Comparison of ENCODE assay signal across 8 cellular contexts in genomic region chrX:48648299-48648698, GRCh38. TPM values are rescaled to one million over a fixed set of nuclear protein-coding genes. Genes with fewer than 3 reads are reported as not detected.
DNase-seq lines count a peak whose midpoint lies in the region; ATAC-seq and TF ChIP-seq lines count a peak whose summit lies in the region.

No MANE protein-coding gene starts in this region.

- no peaks in the 10 kb centered on the region for H3K4me1 ChIP-seq in mammary epithelial cell (ENCODE audit: insufficient read depth, low read length)

- in situ Hi-C loops in mammary epithelial cell (cut with MboI; ENCODE audit: low sequenced_read_pairs in 2 of 2) = no loop called here

- BruUV-seq in MCF 10A (replicated peaks; lab: Mats Ljungman, UMichigan) (no TSS peak), mammary epithelial cell (replicated peaks; lab: Mats Ljungman, UMichigan) (no TSS peak)

- H3K27me3 Mint-ChIP-seq in MCF 10A (ENCODE audit: insufficient read depth, unreplicated experiment) = no peaks in the 10 kb centered on the region
- no peaks in the 10 kb centered on the region for H3K27me3 Mint-ChIP-seq in activated CD4-positive, alpha-beta memory T cell treated with anti-CD3 and anti-CD28 coated beads, Interleukin-2, amount 10 ng/mL, durations not matched to agents 7 days and 5 days

- H4K20me1 ChIP-seq in mammary epithelial cell (ENCODE audit: insufficient read depth, low read length) (no peaks in the 10 kb centered on the region), neural cell (ENCODE audit: insufficient read depth) (no peaks in the 10 kb centered on the region)

- H3K36me3 ChIP-seq in mammary epithelial cell (ENCODE audit: insufficient read depth, low read length) (no peaks in the 10 kb centered on the region), neural cell (ENCODE audit: insufficient read depth, low read length) (no peaks in the 10 kb centered on the region)

- H2AFZ ChIP-seq in mammary epithelial cell (ENCODE audit: low read depth, low read length) = no peak overlapping the region
- H2AFZ ChIP-seq in neural cell (ENCODE audit: low read depth, low read length) = no peak overlapping the region

- no peaks in the 10 kb centered on the region for H3F3A ChIP-seq in neural cell (ENCODE audit: insufficient read depth, low read length, poor library complexity, severe bottlenecking)

- H3K27ac ChIP-seq in mammary epithelial cell (ENCODE audit: insufficient read depth, low read depth, low read length) = no peak overlapping the region
- no peak overlapping the region for H3K27ac ChIP-seq in neural cell (ENCODE audit: low read length)

- no peak for ATAC-seq in GM18870 (IDR thresholded peaks at IDR 0.05; ENCODE audit: unreplicated experiment)
- ATAC-seq in HG02852 (IDR thresholded peaks at IDR 0.05; ENCODE audit: unreplicated experiment) = no peak

- 52% methylated on average over 6 of the region's 6 CpGs for WGBS in mammary epithelial cell (ENCODE audit: low coverage, missing lambda C conversion rate)

- H3K4me1 Mint-ChIP-seq in MCF 10A (ENCODE audit: insufficient read depth, unreplicated experiment) = peaks cover 6% of the 10 kb centered on the region
- H3K4me1 Mint-ChIP-seq in activated CD4-positive, alpha-beta memory T cell treated with anti-CD3 and anti-CD28 coated beads, Interleukin-2, amount 10 ng/mL, durations not matched to agents 7 days and 5 days = peaks cover 3% of the 10 kb centered on the region

- H3K79me2 ChIP-seq in mammary epithelial cell (ENCODE audit: insufficient read depth, low read length) = no peaks in the 10 kb centered on the region
- no peaks in the 10 kb centered on the region for H3K79me2 ChIP-seq in neural cell (replicated peaks; ENCODE audit: insufficient read depth, low read length)

- H3K9ac ChIP-seq in mammary epithelial cell (ENCODE audit: insufficient read depth, low read length) (no peak overlapping the region), neural cell (ENCODE audit: low read length) (no peak overlapping the region)

- H3K9me3 ChIP-seq in mammary epithelial cell (replicated peaks; ENCODE audit: insufficient read depth, low read length) (no peaks in the 10 kb centered on the region), neural cell (ENCODE audit: low read length) (no peaks in the 10 kb centered on the region)

- TF ChIP-seq RAD21 in neural cell (conservative IDR thresholded peaks at IDR 0.05) = peak; percentile 68

- dilution Hi-C loops in mammary epithelial cell (cut with HindIII; ENCODE audit: low sequenced_read_pairs) = no loop called here

- intact Hi-C loops in MCF 10A (cut with micrococcal nuclease) = no loop called here
- intact Hi-C loops in mammary epithelial cell (cut with micrococcal nuclease) = no loop called here

- no peaks in the 10 kb centered on the region for H3K9me2 ChIP-seq in neural cell (ENCODE audit: insufficient read depth, low read length)

- H3K4me3 ChIP-seq in mammary epithelial cell (replicated peaks in 1 of 3; ENCODE audit: insufficient read depth in 1 of 3, low read depth in 2 of 3, low read length in 3 of 3) (no peak overlapping the region), neural cell (ENCODE audit: low read length) (no peak overlapping the region)

- CTCF ChIA-PET in MCF 10A (lab: Yijun Ruan, JAX) (interaction anchor here (0.5 to 1.3 kb wide), 4 partner anchors 9 to 290 kb away, joined by 3 to 5 read pairs (median 4); no protein-coding TSS in a partner anchor), mammary epithelial cell (lab: Charles Lee; ENCODE audit: low non-redundant PET) (interaction anchor here (0.6 kb wide), 2 partner anchors 48 to 807 kb away, joined by 3 read pairs; partner anchors contain the start of gene SUV39H1)
- CTCF ChIA-PET in activated CD4-positive, alpha-beta memory T cell treated with anti-CD3 and anti-CD28 coated beads, Interleukin-2, amount 10 ng/mL, durations not matched to agents 7 days and 5 days (lab: Charles Lee) = interaction anchor here (0.6 to 1.6 kb wide), 18 partner anchors 10 to 518 kb away, joined by 3 to 10 read pairs (median 5); partner anchors contain the start of genes HDAC6, PQBP1, SLC35A2 and SUV39H1

- POLR2A ChIA-PET in MCF 10A (lab: Yijun Ruan, JAX) = no interaction called here
- POLR2A ChIA-PET in activated CD4-positive, alpha-beta memory T cell treated with anti-CD3 and anti-CD28 coated beads, Interleukin-2, amount 10 ng/mL, durations not matched to agents 7 days and 5 days (lab: Charles Lee) = interaction anchor here (0.7 to 1.2 kb wide), 5 partner anchors 28 to 263 kb away, joined by 3 to 5 read pairs (median 4); partner anchors contain the start of gene SLC35A2

- no peak for TF ChIP-seq CTCF in MCF 10A (IDR thresholded peaks at IDR 0.05; ENCODE audit: unreplicated experiment)
- TF ChIP-seq CTCF in mammary epithelial cell (conservative IDR thresholded peaks at IDR 0.05 in 1 of 2, IDR thresholded peaks at IDR 0.05 in 1 of 2; ENCODE audit: extremely low read depth in 1 of 2, insufficient read depth in 1 of 2, low read depth in 1 of 2, low read length in 2 of 2) = peak in 1 of 2 donors; percentile 27
- TF ChIP-seq CTCF in neural cell (IDR thresholded peaks at IDR 0.05; ENCODE audit: poor library complexity, severe bottlenecking) = peak; percentile 58

- H3K36me3 Mint-ChIP-seq in MCF 10A (ENCODE audit: insufficient read depth, unreplicated experiment) = no peaks in the 10 kb centered on the region
- no peaks in the 10 kb centered on the region for H3K36me3 Mint-ChIP-seq in activated CD4-positive, alpha-beta memory T cell treated with anti-CD3 and anti-CD28 coated beads, Interleukin-2, amount 10 ng/mL, durations not matched to agents 7 days and 5 days (ENCODE audit: low read depth)

- H3K27ac Mint-ChIP-seq in MCF 10A (ENCODE audit: low read depth, unreplicated experiment) = no peak overlapping the region
- no peak overlapping the region for H3K27ac Mint-ChIP-seq in activated CD4-positive, alpha-beta memory T cell treated with anti-CD3 and anti-CD28 coated beads, Interleukin-2, amount 10 ng/mL, durations not matched to agents 7 days and 5 days

- H3K9me3 Mint-ChIP-seq in MCF 10A (ENCODE audit: unreplicated experiment) = no peaks in the 10 kb centered on the region
- H3K9me3 Mint-ChIP-seq in activated CD4-positive, alpha-beta memory T cell treated with anti-CD3 and anti-CD28 coated beads, Interleukin-2, amount 10 ng/mL, durations not matched to agents 7 days and 5 days = no peaks in the 10 kb centered on the region

- H3K27me3 ChIP-seq in mammary epithelial cell (ENCODE audit: insufficient read depth, low read length) (peaks cover 2% of the 10 kb centered on the region), neural cell (ENCODE audit: insufficient read depth, low read depth, low read length) (no peaks in the 10 kb centered on the region)

- no peak overlapping the region for H3K4me2 ChIP-seq in mammary epithelial cell (ENCODE audit: insufficient read depth, low read depth, low read length)
- H3K4me2 ChIP-seq in neural cell (ENCODE audit: low read length) = no peak overlapping the region

- H3K4me3 Mint-ChIP-seq in MCF 10A (ENCODE audit: unreplicated experiment) = no peak overlapping the region
- H3K4me3 Mint-ChIP-seq in activated CD4-positive, alpha-beta memory T cell treated with anti-CD3 and anti-CD28 coated beads, Interleukin-2, amount 10 ng/mL, durations not matched to agents 7 days and 5 days = no peak overlapping the region

- no peak for TF ChIP-seq EP300 in neural cell (conservative IDR thresholded peaks at IDR 0.05; ENCODE audit: poor library complexity, severe bottlenecking)

- DNase-seq in MCF 10A (ENCODE audit: unreplicated experiment) (peak; percentile 27), mammary epithelial cell (no peak), NCI-H2196 treated with DMSO at 0.1 percent for 48 hours (lab: John Stamatoyannopoulos, UW; ENCODE audit: unreplicated experiment) (peak; percentile 2), fibroblast of peridontal ligament (ENCODE audit: extremely low read depth) (peak; percentile 72)
- DNase-seq in activated CD4-positive, alpha-beta memory T cell treated with anti-CD3 and anti-CD28 coated beads, Interleukin-2, amount 10 ng/mL, durations not matched to agents 7 days and 5 days = peak; percentile 32

TF ChIP-seq in neural cell, 6 proteins besides CTCF, POLR2A, EP300 and RAD21 (continues in another document):
- TF ChIP-seq TAF1 (IDR thresholded peaks at IDR 0.05; ENCODE audit: low read depth) = no peak
- TF ChIP-seq SMC3 (conservative IDR thresholded peaks at IDR 0.05; ENCODE audit: poor library complexity) = peak; percentile 63
- TF ChIP-seq POLR2AphosphoS5 (IDR thresholded peaks at IDR 0.05) = no peak
- no peak for TF ChIP-seq EZH2 (IDR thresholded peaks at IDR 0.05; ENCODE audit: borderline replicate concordance, insufficient read depth, low read length, poor library complexity, severe bottlenecking)

RNA-seq across cellular contexts. Expression of gene WAS, which starts 35.3 kb away (rescaled TPM):
- total RNA-seq in MCF 10A (2022) = 0.37 and 0.96 TPM in 2 replicates
- under 1 TPM in 1 of 2 donors, not detected in 1; 0.16 TPM for total RNA-seq in mammary epithelial cell
- polyA plus RNA-seq in mammary epithelial cell = 0.03 TPM
- not detected for polyA minus RNA-seq in mammary epithelial cell
- total RNA-seq in activated CD4-positive, alpha-beta memory T cell treated with anti-CD3 and anti-CD28 coated beads, Interleukin-2, amount 10 ng/mL, durations not matched to agents 7 days and 5 days = 100 to 1,000 TPM; 156 to 157 TPM
- 1.0 and 1.1 TPM in 2 replicates for polyA plus RNA-seq in neural cell
- polyA minus RNA-seq in neural cell = not detected in 2 replicates

RNA-seq across cellular contexts. Expression of gene SUV39H1, which starts 48.2 kb away (rescaled TPM):
- 6.6 and 8.7 TPM in 2 replicates for total RNA-seq in MCF 10A (2022)
- total RNA-seq in mammary epithelial cell = 10 to 100 TPM in 1 of 2 donors, 1 to 10 TPM in 1; 2.8 to 11.4 TPM
- 19.1 TPM for polyA plus RNA-seq in mammary epithelial cell
- 26.4 TPM for polyA minus RNA-seq in mammary epithelial cell
- 10 to 100 TPM; 30.3 to 33.2 TPM for total RNA-seq in activated CD4-positive, alpha-beta memory T cell treated with anti-CD3 and anti-CD28 coated beads, Interleukin-2, amount 10 ng/mL, durations not matched to agents 7 days and 5 days
- polyA plus RNA-seq in neural cell = 3.1 and 3.2 TPM in 2 replicates
- polyA minus RNA-seq in neural cell = 2.9 and 4.9 TPM in 2 replicates

RNA-seq across cellular contexts. Expression of gene WDR13, which starts 51.0 kb away (rescaled TPM):
- 134 and 138 TPM in 2 replicates for total RNA-seq in MCF 10A (2022)
- 10 to 100 TPM; 80.7 to 84.8 TPM for total RNA-seq in mammary epithelial cell
- 82.4 TPM for polyA plus RNA-seq in mammary epithelial cell
- 163 TPM for polyA minus RNA-seq in mammary epithelial cell
- 10 to 100 TPM; 48.5 to 53.5 TPM for total RNA-seq in activated CD4-positive, alpha-beta memory T cell treated with anti-CD3 and anti-CD28 coated beads, Interleukin-2, amount 10 ng/mL, durations not matched to agents 7 days and 5 days
- polyA plus RNA-seq in neural cell = 210 and 217 TPM in 2 replicates
- 110 and 126 TPM in 2 replicates for polyA minus RNA-seq in neural cell

Comparison
In these comparisons a context has a peak if more than half of its experiments do, and no peak if none do; other contexts are left out.
1. RNA of gene WAS, which starts 35.3 kb away (total RNA-seq): 156 to 157 TPM in activated CD4-positive, alpha-beta memory T cell treated with anti-CD3 and anti-CD28 coated beads, Interleukin-2, amount 10 ng/mL, durations not matched to agents 7 days and 5 days; 0.37 to 0.96 TPM in MCF 10A and 0.16 TPM in mammary epithelial cell; every median in the first group is over 10 times any median in the second.